8 cellular contexts compared by ENCODE assay signal in genomic region chr3:27357665-27358258, GRCh38. TPM values are rescaled to one million over a fixed set of nuclear protein-coding genes. Genes with fewer than 3 reads are reported as not detected.
DNase-seq lines count a peak whose midpoint lies in the region; ATAC-seq and TF ChIP-seq lines count a peak whose summit lies in the region.

No MANE protein-coding gene starts in this region.

- H3K4me3 ChIP-seq in GM06990 (replicated peaks; ENCODE audit: low read depth, low read length), result no peak overlapping the region

- peak; percentile 86 for TF ChIP-seq CTCF in GM06990 (IDR thresholded peaks at IDR 0.05; ENCODE audit: insufficient read depth, low read length, poor library complexity, severe bottlenecking)

- no peaks in the 10 kb centered on the region for H3K36me3 ChIP-seq in GM06990 (ENCODE audit: control insufficient read depth, insufficient read depth, low read length)

- no peaks in the 10 kb centered on the region for H3K27me3 ChIP-seq in GM06990 (replicated peaks; ENCODE audit: control insufficient read depth, insufficient read depth, low read length)

- ATAC-seq in GM21528 (IDR thresholded peaks at IDR 0.05; ENCODE audit: low FRiP score, unreplicated experiment) (peak; percentile 92), SK-N-SH treated with all-trans-retinoic acid at 6 μM for 48 hours (peak; percentile 99)

- DNase-seq in GM06990 (ENCODE audit: extremely low read depth, insufficient read length), result peak; percentile 11
- DNase-seq in HT-29 (ENCODE audit: low spot score), result peak; percentile 68
- DNase-seq in amniotic epithelial cell (ENCODE audit: low read depth), result peak; percentile 58
- DNase-seq in iris pigment epithelial cell (ENCODE audit: low read depth), result peak; percentile 69
- peak in 2 of 3 donors; percentile 22 to 55 for DNase-seq in stimulated activated CD4-positive, alpha-beta T cell treated with anti-CD3 and anti-CD28 coated beads, TNF-alpha, amount 100 ng/mL, for 48 hours (ENCODE audit: low read depth in 3 of 3)
- DNase-seq in putamen (ENCODE audit: low spot score), result no peak

TF ChIP-seq in SK-N-SH treated with all-trans-retinoic acid at 6 μM for 48 hours, 23 proteins besides CTCF, POLR2A, EP300 and RAD21:
- TF ChIP-seq TCF4 (CRISPR knock-in tag; IDR thresholded peaks at IDR 0.05; ENCODE audit: borderline replicate concordance) (no peak), ZC3H10 (CRISPR knock-in tag; IDR thresholded peaks at IDR 0.05) (no peak), ZFP3 (CRISPR knock-in tag; IDR thresholded peaks at IDR 0.05) (no peak), ARNTL (CRISPR knock-in tag; IDR thresholded peaks at IDR 0.05; ENCODE audit: borderline replicate concordance, low read depth) (no peak), SNAI2 (CRISPR knock-in tag; IDR thresholded peaks at IDR 0.05) (no peak), BACH2 (CRISPR knock-in tag; IDR thresholded peaks at IDR 0.05; ENCODE audit: borderline replicate concordance) (no peak), GLIS3 (CRISPR knock-in tag; IDR thresholded peaks at IDR 0.05) (no peak), ZNF8 (CRISPR knock-in tag; IDR thresholded peaks at IDR 0.05) (no peak), ESRRG (CRISPR knock-in tag; IDR thresholded peaks at IDR 0.05) (no peak), CREB5 (CRISPR knock-in tag; IDR thresholded peaks at IDR 0.05; ENCODE audit: low read depth) (no peak), POU6F1 (CRISPR knock-in tag; IDR thresholded peaks at IDR 0.05; ENCODE audit: borderline replicate concordance, low read depth) (no peak), ZNF70 (CRISPR knock-in tag; IDR thresholded peaks at IDR 0.05) (no peak), ZNF565 (CRISPR knock-in tag; conservative IDR thresholded peaks at IDR 0.05; ENCODE audit: low read depth) (no peak), ZFP30 (CRISPR knock-in tag; IDR thresholded peaks at IDR 0.05) (no peak)
- TF ChIP-seq, protein P1, sequence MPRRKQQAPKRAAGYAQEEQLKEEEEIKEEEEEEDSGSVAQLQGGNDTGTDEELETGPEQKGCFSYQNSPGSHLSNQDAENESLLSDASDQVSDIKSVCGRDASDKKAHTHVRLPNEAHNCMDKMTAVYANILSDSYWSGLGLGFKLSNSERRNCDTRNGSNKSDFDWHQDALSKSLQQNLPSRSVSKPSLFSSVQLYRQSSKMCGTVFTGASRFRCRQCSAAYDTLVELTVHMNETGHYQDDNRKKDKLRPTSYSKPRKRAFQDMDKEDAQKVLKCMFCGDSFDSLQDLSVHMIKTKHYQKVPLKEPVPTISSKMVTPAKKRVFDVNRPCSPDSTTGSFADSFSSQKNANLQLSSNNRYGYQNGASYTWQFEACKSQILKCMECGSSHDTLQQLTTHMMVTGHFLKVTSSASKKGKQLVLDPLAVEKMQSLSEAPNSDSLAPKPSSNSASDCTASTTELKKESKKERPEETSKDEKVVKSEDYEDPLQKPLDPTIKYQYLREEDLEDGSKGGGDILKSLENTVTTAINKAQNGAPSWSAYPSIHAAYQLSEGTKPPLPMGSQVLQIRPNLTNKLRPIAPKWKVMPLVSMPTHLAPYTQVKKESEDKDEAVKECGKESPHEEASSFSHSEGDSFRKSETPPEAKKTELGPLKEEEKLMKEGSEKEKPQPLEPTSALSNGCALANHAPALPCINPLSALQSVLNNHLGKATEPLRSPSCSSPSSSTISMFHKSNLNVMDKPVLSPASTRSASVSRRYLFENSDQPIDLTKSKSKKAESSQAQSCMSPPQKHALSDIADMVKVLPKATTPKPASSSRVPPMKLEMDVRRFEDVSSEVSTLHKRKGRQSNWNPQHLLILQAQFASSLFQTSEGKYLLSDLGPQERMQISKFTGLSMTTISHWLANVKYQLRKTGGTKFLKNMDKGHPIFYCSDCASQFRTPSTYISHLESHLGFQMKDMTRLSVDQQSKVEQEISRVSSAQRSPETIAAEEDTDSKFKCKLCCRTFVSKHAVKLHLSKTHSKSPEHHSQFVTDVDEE (CRISPR knock-in tag; IDR thresholded peaks at IDR 0.05), result no peak
- TF ChIP-seq, protein P2, sequence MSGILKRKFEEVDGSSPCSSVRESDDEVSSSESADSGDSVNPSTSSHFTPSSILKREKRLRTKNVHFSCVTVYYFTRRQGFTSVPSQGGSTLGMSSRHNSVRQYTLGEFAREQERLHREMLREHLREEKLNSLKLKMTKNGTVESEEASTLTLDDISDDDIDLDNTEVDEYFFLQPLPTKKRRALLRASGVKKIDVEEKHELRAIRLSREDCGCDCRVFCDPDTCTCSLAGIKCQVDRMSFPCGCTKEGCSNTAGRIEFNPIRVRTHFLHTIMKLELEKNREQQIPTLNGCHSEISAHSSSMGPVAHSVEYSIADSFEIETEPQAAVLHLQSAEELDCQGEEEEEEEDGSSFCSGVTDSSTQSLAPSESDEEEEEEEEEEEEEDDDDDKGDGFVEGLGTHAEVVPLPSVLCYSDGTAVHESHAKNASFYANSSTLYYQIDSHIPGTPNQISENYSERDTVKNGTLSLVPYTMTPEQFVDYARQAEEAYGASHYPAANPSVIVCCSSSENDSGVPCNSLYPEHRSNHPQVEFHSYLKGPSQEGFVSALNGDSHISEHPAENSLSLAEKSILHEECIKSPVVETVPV (CRISPR knock-in tag; IDR thresholded peaks at IDR 0.05), result no peak

RNA-seq across cellular contexts. Expression of gene NEK10, which starts 11.4 kb away (rescaled TPM):
- 0.44 and 2.8 TPM in 2 replicates for total RNA-seq in HT-29 (2014; rRNA removed; shearing (Covaris generic))
